In the genomic region with DNA sequence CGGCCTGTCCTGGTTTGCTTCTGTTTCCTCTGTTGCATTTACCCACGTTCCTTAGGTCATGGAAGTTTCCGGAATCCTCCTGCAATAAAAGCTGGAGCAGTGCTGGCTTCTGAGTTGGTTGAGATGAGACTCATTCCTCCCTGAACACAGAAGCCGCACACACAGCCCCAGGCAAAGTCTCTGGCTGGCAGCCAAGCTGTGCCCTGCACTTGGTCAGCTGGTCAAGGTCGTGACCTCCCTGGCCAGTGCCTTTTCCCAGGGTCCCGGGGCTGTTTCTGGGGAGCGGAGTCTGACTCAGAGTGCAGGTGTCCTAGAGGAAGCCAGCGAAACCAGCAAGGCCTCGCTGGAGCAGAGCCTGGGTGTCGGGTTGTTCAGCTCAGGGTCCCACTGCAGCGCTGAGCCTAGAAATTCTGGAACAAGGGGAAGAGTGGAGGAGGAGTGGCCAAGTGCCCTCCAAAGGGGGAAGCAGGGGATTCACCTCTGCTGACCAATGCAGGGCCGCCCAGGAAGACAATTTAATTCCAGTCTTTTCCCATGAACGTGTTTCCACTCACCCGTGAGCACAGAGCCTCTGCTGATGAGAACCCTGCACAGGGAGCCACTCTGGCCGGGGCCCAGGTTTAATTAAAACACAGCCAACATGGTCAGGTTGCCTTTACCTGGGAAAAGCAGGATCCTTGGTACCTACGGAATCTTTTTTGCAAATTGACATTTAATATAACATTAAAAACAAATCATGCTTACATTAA, we compare ENCODE assay signal across 2 cellular contexts.
A peak's percentile ranks its signal among the peaks of the same experiment; 100 is the strongest.
TF ChIP-seq lines count a peak whose summit lies in the region.

No MANE protein-coding gene starts in this region.

TF ChIP-seq in SK-N-SH, 30 proteins besides CTCF, POLR2A, EP300 and RAD21:
- TF ChIP-seq, protein P1, sequence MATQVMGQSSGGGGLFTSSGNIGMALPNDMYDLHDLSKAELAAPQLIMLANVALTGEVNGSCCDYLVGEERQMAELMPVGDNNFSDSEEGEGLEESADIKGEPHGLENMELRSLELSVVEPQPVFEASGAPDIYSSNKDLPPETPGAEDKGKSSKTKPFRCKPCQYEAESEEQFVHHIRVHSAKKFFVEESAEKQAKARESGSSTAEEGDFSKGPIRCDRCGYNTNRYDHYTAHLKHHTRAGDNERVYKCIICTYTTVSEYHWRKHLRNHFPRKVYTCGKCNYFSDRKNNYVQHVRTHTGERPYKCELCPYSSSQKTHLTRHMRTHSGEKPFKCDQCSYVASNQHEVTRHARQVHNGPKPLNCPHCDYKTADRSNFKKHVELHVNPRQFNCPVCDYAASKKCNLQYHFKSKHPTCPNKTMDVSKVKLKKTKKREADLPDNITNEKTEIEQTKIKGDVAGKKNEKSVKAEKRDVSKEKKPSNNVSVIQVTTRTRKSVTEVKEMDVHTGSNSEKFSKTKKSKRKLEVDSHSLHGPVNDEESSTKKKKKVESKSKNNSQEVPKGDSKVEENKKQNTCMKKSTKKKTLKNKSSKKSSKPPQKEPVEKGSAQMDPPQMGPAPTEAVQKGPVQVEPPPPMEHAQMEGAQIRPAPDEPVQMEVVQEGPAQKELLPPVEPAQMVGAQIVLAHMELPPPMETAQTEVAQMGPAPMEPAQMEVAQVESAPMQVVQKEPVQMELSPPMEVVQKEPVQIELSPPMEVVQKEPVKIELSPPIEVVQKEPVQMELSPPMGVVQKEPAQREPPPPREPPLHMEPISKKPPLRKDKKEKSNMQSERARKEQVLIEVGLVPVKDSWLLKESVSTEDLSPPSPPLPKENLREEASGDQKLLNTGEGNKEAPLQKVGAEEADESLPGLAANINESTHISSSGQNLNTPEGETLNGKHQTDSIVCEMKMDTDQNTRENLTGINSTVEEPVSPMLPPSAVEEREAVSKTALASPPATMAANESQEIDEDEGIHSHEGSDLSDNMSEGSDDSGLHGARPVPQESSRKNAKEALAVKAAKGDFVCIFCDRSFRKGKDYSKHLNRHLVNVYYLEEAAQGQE (IDR thresholded peaks at IDR 0.05; ENCODE audit: low read depth, low read length) = no peak
- TF ChIP-seq SIN3A (IDR thresholded peaks at IDR 0.05; ENCODE audit: borderline replicate concordance, low read depth, low read length) (no peak), FOXJ3 (CRISPR knock-in tag; IDR thresholded peaks at IDR 0.05) (peak; percentile 30; the same call in 1 of the 2 replicates)

TF ChIP-seq in SK-N-SH treated with all-trans-retinoic acid at 6 μM for 48 hours, 23 proteins besides CTCF, POLR2A, EP300 and RAD21 (continued from another document):
- TF ChIP-seq, protein P2, sequence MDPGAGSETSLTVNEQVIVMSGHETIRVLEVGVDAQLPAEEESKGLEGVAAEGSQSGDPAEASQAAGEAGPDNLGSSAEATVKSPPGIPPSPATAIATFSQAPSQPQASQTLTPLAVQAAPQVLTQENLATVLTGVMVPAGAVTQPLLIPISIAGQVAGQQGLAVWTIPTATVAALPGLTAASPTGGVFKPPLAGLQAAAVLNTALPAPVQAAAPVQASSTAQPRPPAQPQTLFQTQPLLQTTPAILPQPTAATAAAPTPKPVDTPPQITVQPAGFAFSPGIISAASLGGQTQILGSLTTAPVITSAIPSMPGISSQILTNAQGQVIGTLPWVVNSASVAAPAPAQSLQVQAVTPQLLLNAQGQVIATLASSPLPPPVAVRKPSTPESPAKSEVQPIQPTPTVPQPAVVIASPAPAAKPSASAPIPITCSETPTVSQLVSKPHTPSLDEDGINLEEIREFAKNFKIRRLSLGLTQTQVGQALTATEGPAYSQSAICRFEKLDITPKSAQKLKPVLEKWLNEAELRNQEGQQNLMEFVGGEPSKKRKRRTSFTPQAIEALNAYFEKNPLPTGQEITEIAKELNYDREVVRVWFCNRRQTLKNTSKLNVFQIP (CRISPR knock-in tag; IDR thresholded peaks at IDR 0.05; ENCODE audit: borderline replicate concordance, low read depth) = no peak
- TF ChIP-seq PPARA (CRISPR knock-in tag; IDR thresholded peaks at IDR 0.05; ENCODE audit: borderline replicate concordance) (no peak), ZFP30 (CRISPR knock-in tag; IDR thresholded peaks at IDR 0.05) (no peak), ESRRG (CRISPR knock-in tag; IDR thresholded peaks at IDR 0.05) (no peak), SNAI2 (CRISPR knock-in tag; IDR thresholded peaks at IDR 0.05) (no peak), ZC3H10 (CRISPR knock-in tag; IDR thresholded peaks at IDR 0.05) (no peak), ARNTL (CRISPR knock-in tag; IDR thresholded peaks at IDR 0.05; ENCODE audit: borderline replicate concordance, low read depth) (no peak), GLIS3 (CRISPR knock-in tag; IDR thresholded peaks at IDR 0.05) (no peak), BACH2 (CRISPR knock-in tag; IDR thresholded peaks at IDR 0.05; ENCODE audit: borderline replicate concordance) (no peak), TCF4 (CRISPR knock-in tag; IDR thresholded peaks at IDR 0.05; ENCODE audit: borderline replicate concordance) (no peak), CSDC2 (CRISPR knock-in tag; IDR thresholded peaks at IDR 0.05) (no peak)
- TF ChIP-seq, protein P3, sequence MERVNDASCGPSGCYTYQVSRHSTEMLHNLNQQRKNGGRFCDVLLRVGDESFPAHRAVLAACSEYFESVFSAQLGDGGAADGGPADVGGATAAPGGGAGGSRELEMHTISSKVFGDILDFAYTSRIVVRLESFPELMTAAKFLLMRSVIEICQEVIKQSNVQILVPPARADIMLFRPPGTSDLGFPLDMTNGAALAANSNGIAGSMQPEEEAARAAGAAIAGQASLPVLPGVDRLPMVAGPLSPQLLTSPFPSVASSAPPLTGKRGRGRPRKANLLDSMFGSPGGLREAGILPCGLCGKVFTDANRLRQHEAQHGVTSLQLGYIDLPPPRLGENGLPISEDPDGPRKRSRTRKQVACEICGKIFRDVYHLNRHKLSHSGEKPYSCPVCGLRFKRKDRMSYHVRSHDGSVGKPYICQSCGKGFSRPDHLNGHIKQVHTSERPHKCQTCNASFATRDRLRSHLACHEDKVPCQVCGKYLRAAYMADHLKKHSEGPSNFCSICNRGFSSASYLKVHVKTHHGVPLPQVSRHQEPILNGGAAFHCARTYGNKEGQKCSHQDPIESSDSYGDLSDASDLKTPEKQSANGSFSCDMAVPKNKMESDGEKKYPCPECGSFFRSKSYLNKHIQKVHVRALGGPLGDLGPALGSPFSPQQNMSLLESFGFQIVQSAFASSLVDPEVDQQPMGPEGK (CRISPR knock-in tag; IDR thresholded peaks at IDR 0.05; ENCODE audit: borderline replicate concordance) = no peak
- TF ChIP-seq, protein P4, sequence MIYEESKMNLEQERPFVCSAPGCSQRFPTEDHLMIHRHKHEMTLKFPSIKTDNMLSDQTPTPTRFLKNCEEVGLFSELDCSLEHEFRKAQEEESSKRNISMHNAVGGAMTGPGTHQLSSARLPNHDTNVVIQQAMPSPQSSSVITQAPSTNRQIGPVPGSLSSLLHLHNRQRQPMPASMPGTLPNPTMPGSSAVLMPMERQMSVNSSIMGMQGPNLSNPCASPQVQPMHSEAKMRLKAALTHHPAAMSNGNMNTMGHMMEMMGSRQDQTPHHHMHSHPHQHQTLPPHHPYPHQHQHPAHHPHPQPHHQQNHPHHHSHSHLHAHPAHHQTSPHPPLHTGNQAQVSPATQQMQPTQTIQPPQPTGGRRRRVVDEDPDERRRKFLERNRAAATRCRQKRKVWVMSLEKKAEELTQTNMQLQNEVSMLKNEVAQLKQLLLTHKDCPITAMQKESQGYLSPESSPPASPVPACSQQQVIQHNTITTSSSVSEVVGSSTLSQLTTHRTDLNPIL (CRISPR knock-in tag; IDR thresholded peaks at IDR 0.05; ENCODE audit: low read depth) = no peak
